ENCODE assay signal across 22 cellular contexts in the genomic region with DNA sequence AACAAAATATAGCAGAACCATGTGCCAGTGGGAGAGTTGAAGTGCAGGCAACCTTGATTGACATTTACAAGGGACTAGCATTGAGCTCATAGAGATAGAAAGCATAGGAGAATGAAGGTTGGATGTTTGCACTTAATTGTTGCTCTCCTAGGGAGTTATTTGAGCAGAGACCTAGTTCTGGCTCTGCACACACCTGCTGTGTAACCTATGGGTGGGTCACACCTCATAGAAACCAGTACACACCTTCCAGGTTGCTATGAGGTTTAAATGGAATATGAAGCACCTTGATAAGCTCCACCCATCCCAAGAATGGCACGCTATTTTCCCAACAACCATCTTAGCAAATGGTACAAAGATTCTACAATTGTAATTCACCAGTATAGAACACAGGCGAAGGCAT.
"Had no signal": no experiment of that assay in that cellular context is flagged by ENCODE, and none has a peak within 500 bp of the region (broad histone marks: within the 10 kb centered on the region; RNA-seq: fewer than 3 reads in every experiment).

No MANE protein-coding gene starts in this region.

- FAIRE-seq: colon, frontal cortex, pancreas had no signal

- H3K9me3 ChIP-seq: breast epithelium, pancreas, psoas muscle, thyroid gland, upper lobe of right lung had no signal

- DNase-seq: activated CD4-positive, alpha-beta T cell treated with anti-CD3 and anti-CD28 coated beads, Interleukin-2, amount 50 U/mL, for 4 hours; activated CD8-positive, alpha-beta memory T cell treated with anti-CD3 and anti-CD28 coated beads for 24 hours; activated CD8-positive, alpha-beta memory T cell treated with anti-CD3 and anti-CD28 coated beads, Interleukin-2, amount 50 U/mL, for 48 hours; activated naive CD4-positive, alpha-beta T cell treated with Interleukin-2 at 50 U/mL for 16 hours; activated naive CD8-positive, alpha-beta T cell treated with anti-CD3 and anti-CD28 coated beads for 36 hours; activated T-cell treated with anti-CD3 and anti-CD28 coated beads, Interleukin-2, amount 50 U/mL, for 4 hours; amniotic stem cell; effector memory CD4-positive, alpha-beta T cell; glutamatergic neuron; hippocampal formation; midbrain; pancreas; psoas muscle; right cardiac atrium; stimulated activated CD4-positive, alpha-beta T cell treated with anti-CD3 and anti-CD28 coated beads, Interleukin-1b, Interleukin-23, amount 100 ng/mL, for 48 hours; substantia nigra; T-helper 9 cell; thyroid gland; upper lobe of right lung had no signal

- ATAC-seq: activated T-cell treated with anti-CD3 and anti-CD28 coated beads, Interleukin-2, amount 50 U/mL, for 4 hours; pancreas; psoas muscle; right cardiac atrium; upper lobe of right lung had no signal

- H3K27me3 ChIP-seq: breast epithelium, pancreas, thyroid gland, upper lobe of right lung had no signal

- H3K4me3 ChIP-seq: breast epithelium, pancreas, psoas muscle, thyroid gland, upper lobe of right lung had no signal

- H3K36me3 ChIP-seq: breast epithelium, pancreas, thyroid gland, upper lobe of right lung had no signal

- H3K4me1 ChIP-seq: breast epithelium, pancreas, psoas muscle, thyroid gland, upper lobe of right lung had no signal

- H3K27ac ChIP-seq: breast epithelium, pancreas, psoas muscle, thyroid gland, upper lobe of right lung had no signal
